22 cellular contexts compared by ENCODE assay signal in the genomic region with DNA sequence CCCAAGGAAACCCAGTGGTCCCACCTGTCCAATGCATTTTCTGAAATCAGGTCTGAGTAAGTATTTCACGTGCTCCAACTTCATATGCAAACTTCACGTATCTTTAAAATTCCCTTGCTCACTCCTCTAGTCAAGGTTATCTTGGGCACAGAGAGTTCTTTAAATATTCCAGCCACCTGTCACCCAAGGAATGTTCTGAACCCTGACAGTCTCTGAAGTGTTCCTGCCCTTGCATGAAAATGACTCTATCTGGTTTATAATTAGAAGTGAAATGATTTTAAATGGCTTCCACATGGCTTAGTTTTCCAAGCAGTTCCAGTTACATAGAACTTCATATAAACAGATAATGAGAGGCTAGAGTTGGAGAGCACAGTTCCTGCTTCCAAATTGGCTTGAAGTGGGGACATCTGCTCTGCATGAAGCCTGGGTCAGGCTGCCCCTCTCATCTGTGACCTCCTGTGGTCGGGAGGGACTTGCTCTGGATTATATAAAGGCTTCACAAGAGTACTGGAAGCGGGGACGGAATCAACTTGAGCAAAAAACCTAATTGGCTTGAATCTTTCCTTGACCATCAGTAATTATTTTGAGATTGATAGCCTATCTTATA.
DNase-seq lines count a peak whose midpoint lies in the region; ATAC-seq and TF ChIP-seq lines count a peak whose summit lies in the region.
"Had no signal": no experiment of that assay in that cellular context is flagged by ENCODE, and none has a peak within 500 bp of the region (broad histone marks: within the 10 kb centered on the region; RNA-seq: fewer than 3 reads in every experiment).

No MANE protein-coding gene starts in this region.

- H3K4me1 ChIP-seq in left ventricle myocardium inferior (peaks cover 28% of the 10 kb centered on the region), uterus (no peaks in the 10 kb centered on the region)
- H3K4me1 ChIP-seq: BE2C had no signal

- no peak for TF ChIP-seq POLR2A in uterus (IDR thresholded peaks at IDR 0.05)

- H3K27ac ChIP-seq in left ventricle myocardium inferior (replicated peaks) (peak overlapping the region; percentile 81), uterus (no peak overlapping the region)
- H3K27ac ChIP-seq: GM23248 had no signal

- no peak for ATAC-seq in GM21528 (IDR thresholded peaks at IDR 0.05; ENCODE audit: low FRiP score, unreplicated experiment)
- ATAC-seq: GM12878, K562, PC-3 had no signal

- intact Hi-C loops in left ventricle myocardium inferior (cut with micrococcal nuclease): no loop called here
- intact Hi-C loops in uterus (cut with DNase I; ENCODE audit: low total_unique reads): no loop called here

- no peak overlapping the region for H3K4me3 ChIP-seq in left ventricle myocardium inferior
- H3K4me3 ChIP-seq in uterus: no peak overlapping the region
- H3K4me3 ChIP-seq: GM12878, GM23248, K562 had no signal

- H3K27me3 ChIP-seq in left ventricle myocardium inferior (ENCODE audit: low read depth): no peaks in the 10 kb centered on the region
- H3K27me3 ChIP-seq in uterus: no peaks in the 10 kb centered on the region
- H3K27me3 ChIP-seq: BE2C had no signal

- DNase-seq in NCI-H2227 (lab: John Stamatoyannopoulos, UW; ENCODE audit: unreplicated experiment): peak; percentile 11
- DNase-seq in NCI-H2227 treated with DMSO at 0.1 percent for 48 hours (lab: John Stamatoyannopoulos, UW): no peak
- DNase-seq in left ventricle myocardium inferior: no peak
- peak; percentile 79 for DNase-seq in myocyte (ENCODE audit: low read depth)
- DNase-seq in uterus: peak; percentile 54 to 56
- no peak for DNase-seq in activated effector memory CD4-positive, alpha-beta T cell treated with anti-CD3 and anti-CD28 coated beads, Interleukin-2, amount 50 U/mL, for 16 hours
- DNase-seq in retina: no peak
- DNase-seq: 8988T; BE2C; Calu3; CD4-positive, alpha-beta T cell; DND-41; GDM1; GM23248; HCEC 1CT; MV-4-11; NCI-H187 treated with DMSO at 0.1 percent for 48 hours; NCI-H774; PC-3 had no signal

- H3K36me3 ChIP-seq in left ventricle myocardium inferior (no peaks in the 10 kb centered on the region), uterus (no peaks in the 10 kb centered on the region)
- H3K36me3 ChIP-seq: BE2C had no signal

- TF ChIP-seq CTCF in left ventricle myocardium inferior (IDR thresholded peaks at IDR 0.05; ENCODE audit: borderline replicate concordance) (no peak), uterus (IDR thresholded peaks at IDR 0.05) (no peak)

- H3K9me3 ChIP-seq in left ventricle myocardium inferior (replicated peaks) (peaks cover 10% of the 10 kb centered on the region), uterus (no peaks in the 10 kb centered on the region)
- H3K9me3 ChIP-seq: BE2C had no signal

Comparison
In these comparisons a context has a peak if more than half of its experiments do, and no peak if none do; other contexts are left out.
1. DNase-seq: peak in NCI-H2227 (single experiment), myocyte (single experiment) and uterus (2 of 2); none in NCI-H2227 treated with DMSO at 0.1 percent for 48 hours (single experiment), left ventricle myocardium inferior (single experiment), activated effector memory CD4-positive, alpha-beta T cell treated with anti-CD3 and anti-CD28 coated beads, Interleukin-2, amount 50 U/mL, for 16 hours (single experiment) and retina (single experiment).